21 cellular contexts compared by ENCODE assay signal in genomic region chr14:102616318-102616717, GRCh38. TPM values are rescaled to one million over a fixed set of nuclear protein-coding genes. Genes with fewer than 3 reads are reported as not detected.
DNase-seq lines count a peak whose midpoint lies in the region; ATAC-seq and TF ChIP-seq lines count a peak whose summit lies in the region.
"Had no signal": no experiment of that assay in that cellular context is flagged by ENCODE, and none has a peak within 500 bp of the region (broad histone marks: within the 10 kb centered on the region; RNA-seq: fewer than 3 reads in every experiment).

No MANE protein-coding gene starts in this region.

- no peak overlapping the region for H3K18ac ChIP-seq in mesenchymal stem cell (ENCODE audit: low read depth in 1 of 2, low read length in 2 of 2)

- H3K4me1 ChIP-seq in BLaER1 = peaks cover 90% of the 10 kb centered on the region
- peaks cover 26% of the 10 kb centered on the region for H3K4me1 ChIP-seq in Karpas-422 (ENCODE audit: low read length)
- H3K4me1 ChIP-seq in mesenchymal stem cell (ENCODE audit: control insufficient read depth, insufficient read depth, low read depth, low read length) = peaks cover 1% of the 10 kb centered on the region
- H3K4me1 ChIP-seq in vagina = peaks cover 19% of the 10 kb centered on the region
- H3K4me1 ChIP-seq: Caco-2 had no signal

- TF ChIP-seq POLR2A in vagina (IDR thresholded peaks at IDR 0.05) = no peak

- H3K27me3 ChIP-seq in BLaER1 (no peaks in the 10 kb centered on the region), Karpas-422 (ENCODE audit: low read length) (no peaks in the 10 kb centered on the region), mesenchymal stem cell (ENCODE audit: control insufficient read depth in 1 of 2, insufficient read depth in 1 of 2, low read length in 2 of 2) (no peaks in the 10 kb centered on the region), vagina (no peaks in the 10 kb centered on the region)
- H3K27me3 ChIP-seq: SJSA1 had no signal

- ATAC-seq in HG02678 (IDR thresholded peaks at IDR 0.05; ENCODE audit: unreplicated experiment) = no peak
- ATAC-seq: GM12878, Right ventricle myocardium inferior had no signal

- intact Hi-C loops in vagina (cut with DNase I) = no loop called here

- H3K4ac ChIP-seq in mesenchymal stem cell (ENCODE audit: low read depth in 1 of 2, low read length in 2 of 2) = no peak overlapping the region

- no peak overlapping the region for H2BK5ac ChIP-seq in mesenchymal stem cell (ENCODE audit: low read depth, low read length, poor library complexity, severe bottlenecking)

- no peak overlapping the region for H3K27ac ChIP-seq in BLaER1
- 0 out of 2 replicates have a peak overlapping the region, but pooled peaks have one; percentile 3 for H3K27ac ChIP-seq in Karpas-422 (ENCODE audit: low read length)
- H3K27ac ChIP-seq in mesenchymal stem cell (ENCODE audit: low read length, poor library complexity, severe bottlenecking) = no peak overlapping the region
- no peak overlapping the region for H3K27ac ChIP-seq in vagina
- H3K27ac ChIP-seq: SJSA1 had no signal

- H2BK15ac ChIP-seq in mesenchymal stem cell (ENCODE audit: low read depth, poor library complexity, severe bottlenecking) = no peak overlapping the region

- no peak overlapping the region for H2AK5ac ChIP-seq in mesenchymal stem cell (ENCODE audit: low read length, severe bottlenecking)

- no peak overlapping the region for H3K4me3 ChIP-seq in BLaER1
- no peak overlapping the region for H3K4me3 ChIP-seq in Karpas-422 (ENCODE audit: low read length)
- H3K4me3 ChIP-seq in fibroblast of pulmonary artery (replicated peaks; ENCODE audit: low read depth, low read length) = no peak overlapping the region
- H3K4me3 ChIP-seq in mesenchymal stem cell (ENCODE audit: insufficient read depth in 1 of 2, low read depth in 1 of 2, low read length in 2 of 2) = no peak overlapping the region
- no peak overlapping the region for H3K4me3 ChIP-seq in vagina
- H3K4me3 ChIP-seq: GM12878, SJSA1 had no signal

- H3K79me2 ChIP-seq in Karpas-422 (ENCODE audit: low read length) = peaks cover 96% of the 10 kb centered on the region

- no peak for TF ChIP-seq CTCF in fibroblast of pulmonary artery (IDR thresholded peaks at IDR 0.05; ENCODE audit: low read length, missing control alignments)
- no peak for TF ChIP-seq CTCF in vagina (IDR thresholded peaks at IDR 0.05)

- no peak overlapping the region for H2BK120ac ChIP-seq in mesenchymal stem cell (ENCODE audit: low read depth, low read length)

- no peaks in the 10 kb centered on the region for H3K9me2 ChIP-seq in Karpas-422 (replicated peaks; ENCODE audit: insufficient read depth, low read length)

- no peak overlapping the region for H4K91ac ChIP-seq in mesenchymal stem cell (ENCODE audit: low read length)

- H3K9ac ChIP-seq in BLaER1 = no peak overlapping the region
- no peak overlapping the region for H3K9ac ChIP-seq in Karpas-422 (ENCODE audit: low read length)
- H3K9ac ChIP-seq in mesenchymal stem cell (ENCODE audit: low read length) = no peak overlapping the region

- H2AFZ ChIP-seq in Karpas-422 (ENCODE audit: low read length) = no peak overlapping the region
- H2AFZ ChIP-seq in mesenchymal stem cell (ENCODE audit: low read depth, low read length) = no peak overlapping the region

- H3K4me2 ChIP-seq in BLaER1 (peak overlapping the region; percentile 33), Karpas-422 (ENCODE audit: low read depth, low read length, poor library complexity, severe bottlenecking) (no peak overlapping the region), mesenchymal stem cell (ENCODE audit: low read length, poor library complexity, severe bottlenecking) (no peak overlapping the region)

- peak overlapping the region; percentile 63 for H4K8ac ChIP-seq in mesenchymal stem cell (ENCODE audit: low read length)

- H3K14ac ChIP-seq in mesenchymal stem cell (ENCODE audit: low read length in 2 of 2) = no peak overlapping the region

- H3K36me3 ChIP-seq in BLaER1 (peaks cover 62% of the 10 kb centered on the region), Karpas-422 (ENCODE audit: insufficient read depth, low read length) (0 out of 2 replicates have a peak, but pooled peaks cover 5% of the 10 kb centered on the region), mesenchymal stem cell (ENCODE audit: control insufficient read depth in 1 of 2, insufficient read depth in 2 of 2, low read depth in 1 of 2, low read length in 2 of 2) (peaks cover 0 to 5% of the 10 kb centered on the region in 2 experiments), vagina (no peaks in the 10 kb centered on the region)

- 0 out of 2 replicates have a peak, but pooled peaks cover 4% of the 10 kb centered on the region for H3K9me3 ChIP-seq in BLaER1
- no peaks in the 10 kb centered on the region for H3K9me3 ChIP-seq in Karpas-422 (ENCODE audit: low read length)
- no peaks in the 10 kb centered on the region for H3K9me3 ChIP-seq in mesenchymal stem cell (ENCODE audit: control insufficient read depth, low read length)
- H3K9me3 ChIP-seq in vagina = no peaks in the 10 kb centered on the region
- H3K9me3 ChIP-seq: Caco-2, SJSA1 had no signal

- H3K23ac ChIP-seq in mesenchymal stem cell (ENCODE audit: low read length in 2 of 2) = no peak overlapping the region

- H3K79me1 ChIP-seq in mesenchymal stem cell (replicated peaks; ENCODE audit: low read length, poor library complexity, severe bottlenecking) = peaks cover 26% of the 10 kb centered on the region

- DNase-seq in Karpas-422 (no peak), fibroblast of pulmonary artery (ENCODE audit: low read depth) (peak; percentile 24), mesenchymal stem cell (no peak), HPDE6-E6E7 (ENCODE audit: extremely low spot score) (no peak), vagina (ENCODE audit: extremely low spot score in 2 of 2) (no peak), NCI-H526 (lab: John Stamatoyannopoulos, UW) (no peak)
- DNase-seq: Caco-2; CD4-positive, alpha-beta memory T cell; DMS 273 treated with DMSO at 0.1 percent for 48 hours; DMS79 treated with DMSO at 0.1 percent for 48 hours; NCI-H1092; NCI-H1436; NCI-H1930; NCI-H2227 treated with DMSO at 0.1 percent for 48 hours; NCI-H510A; NCI-H774 had no signal

- WGBS in mesenchymal stem cell = 100% methylated on average over 1 of the region's 2 CpGs

- no peak overlapping the region for H2BK12ac ChIP-seq in mesenchymal stem cell (ENCODE audit: low read length in 2 of 2)

- H4K20me1 ChIP-seq in BLaER1 (peaks cover 94% of the 10 kb centered on the region), Karpas-422 (ENCODE audit: insufficient read depth, low read depth, low read length) (peaks cover 28% of the 10 kb centered on the region)

RNA-seq across cellular contexts. Expression of gene RCOR1, which starts 23.9 kb away (rescaled TPM):
- total RNA-seq in Karpas-422 (2014; rRNA removed; shearing (Covaris generic); ENCODE audit: low replicate concordance) = 23.3 and 46.9 TPM in 2 replicates
- 13.8 TPM for polyA plus RNA-seq in mesenchymal stem cell (2013, experiment 1 of 2)
- polyA plus RNA-seq in mesenchymal stem cell (2013, experiment 2 of 2) = 13.5 TPM
- 24.3 TPM for total RNA-seq in vagina
